1 cellular context compared by ENCODE assay signal in the genomic region with DNA sequence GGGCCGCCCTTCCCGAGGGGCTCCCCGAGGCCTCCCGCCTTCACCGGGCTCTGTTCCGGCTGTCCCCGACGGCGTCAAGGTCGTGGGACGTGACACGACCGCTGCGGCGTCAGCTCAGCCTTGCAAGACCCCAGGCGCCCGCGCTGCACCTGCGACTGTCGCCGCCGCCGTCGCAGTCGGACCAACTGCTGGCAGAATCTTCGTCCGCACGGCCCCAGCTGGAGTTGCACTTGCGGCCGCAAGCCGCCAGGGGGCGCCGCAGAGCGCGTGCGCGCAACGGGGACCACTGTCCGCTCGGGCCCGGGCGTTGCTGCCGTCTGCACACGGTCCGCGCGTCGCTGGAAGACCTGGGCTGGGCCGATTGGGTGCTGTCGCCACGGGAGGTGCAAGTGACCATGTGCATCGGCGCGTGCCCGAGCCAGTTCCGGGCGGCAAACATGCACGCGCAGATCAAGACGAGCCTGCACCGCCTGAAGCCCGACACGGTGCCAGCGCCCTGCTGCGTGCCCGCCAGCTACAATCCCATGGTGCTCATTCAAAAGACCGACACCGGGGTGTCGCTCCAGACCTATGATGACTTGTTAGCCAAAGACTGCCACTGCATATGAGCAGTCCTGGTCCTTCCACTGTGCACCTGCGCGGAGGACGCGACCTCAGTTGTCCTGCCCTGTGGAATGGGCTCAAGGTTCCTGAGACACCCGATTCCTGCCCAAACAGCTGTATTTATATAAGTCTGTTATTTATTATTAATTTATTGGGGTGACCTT.
TF ChIP-seq lines count a peak whose summit lies in the region.

No MANE protein-coding gene starts in this region.

TF ChIP-seq in WTC11, 78 proteins besides CTCF, POLR2A, EP300 and RAD21 (continued from another document and continues in another):
- TF ChIP-seq, protein P1, sequence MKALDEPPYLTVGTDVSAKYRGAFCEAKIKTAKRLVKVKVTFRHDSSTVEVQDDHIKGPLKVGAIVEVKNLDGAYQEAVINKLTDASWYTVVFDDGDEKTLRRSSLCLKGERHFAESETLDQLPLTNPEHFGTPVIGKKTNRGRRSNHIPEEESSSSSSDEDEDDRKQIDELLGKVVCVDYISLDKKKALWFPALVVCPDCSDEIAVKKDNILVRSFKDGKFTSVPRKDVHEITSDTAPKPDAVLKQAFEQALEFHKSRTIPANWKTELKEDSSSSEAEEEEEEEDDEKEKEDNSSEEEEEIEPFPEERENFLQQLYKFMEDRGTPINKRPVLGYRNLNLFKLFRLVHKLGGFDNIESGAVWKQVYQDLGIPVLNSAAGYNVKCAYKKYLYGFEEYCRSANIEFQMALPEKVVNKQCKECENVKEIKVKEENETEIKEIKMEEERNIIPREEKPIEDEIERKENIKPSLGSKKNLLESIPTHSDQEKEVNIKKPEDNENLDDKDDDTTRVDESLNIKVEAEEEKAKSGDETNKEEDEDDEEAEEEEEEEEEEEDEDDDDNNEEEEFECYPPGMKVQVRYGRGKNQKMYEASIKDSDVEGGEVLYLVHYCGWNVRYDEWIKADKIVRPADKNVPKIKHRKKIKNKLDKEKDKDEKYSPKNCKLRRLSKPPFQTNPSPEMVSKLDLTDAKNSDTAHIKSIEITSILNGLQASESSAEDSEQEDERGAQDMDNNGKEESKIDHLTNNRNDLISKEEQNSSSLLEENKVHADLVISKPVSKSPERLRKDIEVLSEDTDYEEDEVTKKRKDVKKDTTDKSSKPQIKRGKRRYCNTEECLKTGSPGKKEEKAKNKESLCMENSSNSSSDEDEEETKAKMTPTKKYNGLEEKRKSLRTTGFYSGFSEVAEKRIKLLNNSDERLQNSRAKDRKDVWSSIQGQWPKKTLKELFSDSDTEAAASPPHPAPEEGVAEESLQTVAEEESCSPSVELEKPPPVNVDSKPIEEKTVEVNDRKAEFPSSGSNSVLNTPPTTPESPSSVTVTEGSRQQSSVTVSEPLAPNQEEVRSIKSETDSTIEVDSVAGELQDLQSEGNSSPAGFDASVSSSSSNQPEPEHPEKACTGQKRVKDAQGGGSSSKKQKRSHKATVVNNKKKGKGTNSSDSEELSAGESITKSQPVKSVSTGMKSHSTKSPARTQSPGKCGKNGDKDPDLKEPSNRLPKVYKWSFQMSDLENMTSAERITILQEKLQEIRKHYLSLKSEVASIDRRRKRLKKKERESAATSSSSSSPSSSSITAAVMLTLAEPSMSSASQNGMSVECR (CRISPR knock-in tag; IDR thresholded peaks at IDR 0.05; ENCODE audit: borderline replicate concordance): no peak
- TF ChIP-seq, protein P2, sequence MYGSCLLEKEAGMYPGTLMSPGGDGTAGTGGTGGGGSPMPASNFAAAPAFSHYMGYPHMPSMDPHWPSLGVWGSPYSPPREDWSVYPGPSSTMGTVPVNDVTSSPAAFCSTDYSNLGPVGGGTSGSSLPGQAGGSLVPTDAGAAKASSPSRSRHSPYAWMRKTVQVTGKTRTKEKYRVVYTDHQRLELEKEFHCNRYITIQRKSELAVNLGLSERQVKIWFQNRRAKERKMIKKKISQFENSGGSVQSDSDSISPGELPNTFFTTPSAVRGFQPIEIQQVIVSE (CRISPR knock-in tag; IDR thresholded peaks at IDR 0.05; ENCODE audit: borderline replicate concordance): no peak
- TF ChIP-seq MXD4 (CRISPR knock-in tag; IDR thresholded peaks at IDR 0.05; ENCODE audit: borderline replicate concordance) (no peak), FOXK1 (CRISPR knock-in tag; IDR thresholded peaks at IDR 0.05) (peak; percentile 72; the same call in 1 of the 2 replicates), CBFB (CRISPR knock-in tag; IDR thresholded peaks at IDR 0.05; ENCODE audit: low read depth) (no peak), PRRX2 (CRISPR knock-in tag; IDR thresholded peaks at IDR 0.05) (no peak), JAZF1 (CRISPR knock-in tag; IDR thresholded peaks at IDR 0.05) (no peak), GTF2I (CRISPR knock-in tag; conservative IDR thresholded peaks at IDR 0.05) (peak; percentile 84), MYBL2 (CRISPR knock-in tag; IDR thresholded peaks at IDR 0.05) (peak; percentile 74; the same call in 1 of the 2 replicates), HMGA2 (CRISPR knock-in tag; IDR thresholded peaks at IDR 0.05) (no peak)
- TF ChIP-seq, protein P3, sequence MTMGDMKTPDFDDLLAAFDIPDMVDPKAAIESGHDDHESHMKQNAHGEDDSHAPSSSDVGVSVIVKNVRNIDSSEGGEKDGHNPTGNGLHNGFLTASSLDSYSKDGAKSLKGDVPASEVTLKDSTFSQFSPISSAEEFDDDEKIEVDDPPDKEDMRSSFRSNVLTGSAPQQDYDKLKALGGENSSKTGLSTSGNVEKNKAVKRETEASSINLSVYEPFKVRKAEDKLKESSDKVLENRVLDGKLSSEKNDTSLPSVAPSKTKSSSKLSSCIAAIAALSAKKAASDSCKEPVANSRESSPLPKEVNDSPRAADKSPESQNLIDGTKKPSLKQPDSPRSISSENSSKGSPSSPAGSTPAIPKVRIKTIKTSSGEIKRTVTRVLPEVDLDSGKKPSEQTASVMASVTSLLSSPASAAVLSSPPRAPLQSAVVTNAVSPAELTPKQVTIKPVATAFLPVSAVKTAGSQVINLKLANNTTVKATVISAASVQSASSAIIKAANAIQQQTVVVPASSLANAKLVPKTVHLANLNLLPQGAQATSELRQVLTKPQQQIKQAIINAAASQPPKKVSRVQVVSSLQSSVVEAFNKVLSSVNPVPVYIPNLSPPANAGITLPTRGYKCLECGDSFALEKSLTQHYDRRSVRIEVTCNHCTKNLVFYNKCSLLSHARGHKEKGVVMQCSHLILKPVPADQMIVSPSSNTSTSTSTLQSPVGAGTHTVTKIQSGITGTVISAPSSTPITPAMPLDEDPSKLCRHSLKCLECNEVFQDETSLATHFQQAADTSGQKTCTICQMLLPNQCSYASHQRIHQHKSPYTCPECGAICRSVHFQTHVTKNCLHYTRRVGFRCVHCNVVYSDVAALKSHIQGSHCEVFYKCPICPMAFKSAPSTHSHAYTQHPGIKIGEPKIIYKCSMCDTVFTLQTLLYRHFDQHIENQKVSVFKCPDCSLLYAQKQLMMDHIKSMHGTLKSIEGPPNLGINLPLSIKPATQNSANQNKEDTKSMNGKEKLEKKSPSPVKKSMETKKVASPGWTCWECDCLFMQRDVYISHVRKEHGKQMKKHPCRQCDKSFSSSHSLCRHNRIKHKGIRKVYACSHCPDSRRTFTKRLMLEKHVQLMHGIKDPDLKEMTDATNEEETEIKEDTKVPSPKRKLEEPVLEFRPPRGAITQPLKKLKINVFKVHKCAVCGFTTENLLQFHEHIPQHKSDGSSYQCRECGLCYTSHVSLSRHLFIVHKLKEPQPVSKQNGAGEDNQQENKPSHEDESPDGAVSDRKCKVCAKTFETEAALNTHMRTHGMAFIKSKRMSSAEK (CRISPR knock-in tag; IDR thresholded peaks at IDR 0.05; ENCODE audit: borderline replicate concordance): no peak
- TF ChIP-seq, protein P4, sequence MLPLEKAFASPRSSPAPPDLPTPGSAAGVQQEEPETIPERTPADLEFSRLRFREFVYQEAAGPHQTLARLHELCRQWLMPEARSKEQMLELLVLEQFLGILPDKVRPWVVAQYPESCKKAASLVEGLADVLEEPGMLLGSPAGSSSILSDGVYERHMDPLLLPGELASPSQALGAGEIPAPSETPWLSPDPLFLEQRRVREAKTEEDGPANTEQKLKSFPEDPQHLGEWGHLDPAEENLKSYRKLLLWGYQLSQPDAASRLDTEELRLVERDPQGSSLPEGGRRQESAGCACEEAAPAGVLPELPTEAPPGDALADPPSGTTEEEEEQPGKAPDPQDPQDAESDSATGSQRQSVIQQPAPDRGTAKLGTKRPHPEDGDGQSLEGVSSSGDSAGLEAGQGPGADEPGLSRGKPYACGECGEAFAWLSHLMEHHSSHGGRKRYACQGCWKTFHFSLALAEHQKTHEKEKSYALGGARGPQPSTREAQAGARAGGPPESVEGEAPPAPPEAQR (CRISPR knock-in tag; IDR thresholded peaks at IDR 0.05): no peak
- TF ChIP-seq, protein P5, sequence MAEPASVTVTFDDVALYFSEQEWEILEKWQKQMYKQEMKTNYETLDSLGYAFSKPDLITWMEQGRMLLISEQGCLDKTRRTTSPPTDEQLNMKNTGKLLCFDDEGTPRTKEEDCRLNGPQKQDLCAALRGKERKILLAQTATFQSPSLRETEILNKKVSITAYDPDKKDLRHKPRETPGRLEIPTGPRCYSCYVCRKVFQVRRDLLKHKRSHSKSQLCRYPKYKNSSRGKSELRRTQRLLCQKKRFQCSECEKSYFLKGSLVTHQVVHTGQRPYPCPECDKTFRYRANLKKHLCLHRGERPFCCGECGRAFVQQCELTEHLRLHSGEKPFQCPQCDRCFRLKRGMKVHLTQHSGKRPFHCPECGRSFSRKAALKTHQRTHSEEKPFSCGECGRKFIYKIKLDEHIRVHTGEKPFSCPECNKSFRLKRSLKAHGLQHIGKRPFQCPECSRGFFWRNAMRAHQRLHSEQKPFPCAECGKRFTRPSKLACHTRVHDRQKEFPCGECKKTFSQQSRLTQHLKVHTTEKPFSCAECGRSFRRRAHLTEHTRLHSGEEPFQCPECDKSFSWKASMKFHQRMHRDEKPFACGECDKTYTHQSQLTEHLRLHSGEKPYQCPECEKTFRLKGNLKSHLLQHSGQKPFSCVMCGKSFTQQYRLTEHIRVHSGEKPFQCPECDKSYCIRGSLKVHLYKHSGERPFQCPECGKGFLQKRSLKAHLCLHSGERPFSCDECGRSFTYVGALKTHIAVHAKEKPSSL (CRISPR knock-in tag; conservative IDR thresholded peaks at IDR 0.05): no peak
- TF ChIP-seq, protein P6, sequence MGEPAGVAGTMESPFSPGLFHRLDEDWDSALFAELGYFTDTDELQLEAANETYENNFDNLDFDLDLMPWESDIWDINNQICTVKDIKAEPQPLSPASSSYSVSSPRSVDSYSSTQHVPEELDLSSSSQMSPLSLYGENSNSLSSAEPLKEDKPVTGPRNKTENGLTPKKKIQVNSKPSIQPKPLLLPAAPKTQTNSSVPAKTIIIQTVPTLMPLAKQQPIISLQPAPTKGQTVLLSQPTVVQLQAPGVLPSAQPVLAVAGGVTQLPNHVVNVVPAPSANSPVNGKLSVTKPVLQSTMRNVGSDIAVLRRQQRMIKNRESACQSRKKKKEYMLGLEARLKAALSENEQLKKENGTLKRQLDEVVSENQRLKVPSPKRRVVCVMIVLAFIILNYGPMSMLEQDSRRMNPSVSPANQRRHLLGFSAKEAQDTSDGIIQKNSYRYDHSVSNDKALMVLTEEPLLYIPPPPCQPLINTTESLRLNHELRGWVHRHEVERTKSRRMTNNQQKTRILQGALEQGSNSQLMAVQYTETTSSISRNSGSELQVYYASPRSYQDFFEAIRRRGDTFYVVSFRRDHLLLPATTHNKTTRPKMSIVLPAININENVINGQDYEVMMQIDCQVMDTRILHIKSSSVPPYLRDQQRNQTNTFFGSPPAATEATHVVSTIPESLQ (CRISPR knock-in tag; IDR thresholded peaks at IDR 0.05): no peak
- TF ChIP-seq, protein P7, sequence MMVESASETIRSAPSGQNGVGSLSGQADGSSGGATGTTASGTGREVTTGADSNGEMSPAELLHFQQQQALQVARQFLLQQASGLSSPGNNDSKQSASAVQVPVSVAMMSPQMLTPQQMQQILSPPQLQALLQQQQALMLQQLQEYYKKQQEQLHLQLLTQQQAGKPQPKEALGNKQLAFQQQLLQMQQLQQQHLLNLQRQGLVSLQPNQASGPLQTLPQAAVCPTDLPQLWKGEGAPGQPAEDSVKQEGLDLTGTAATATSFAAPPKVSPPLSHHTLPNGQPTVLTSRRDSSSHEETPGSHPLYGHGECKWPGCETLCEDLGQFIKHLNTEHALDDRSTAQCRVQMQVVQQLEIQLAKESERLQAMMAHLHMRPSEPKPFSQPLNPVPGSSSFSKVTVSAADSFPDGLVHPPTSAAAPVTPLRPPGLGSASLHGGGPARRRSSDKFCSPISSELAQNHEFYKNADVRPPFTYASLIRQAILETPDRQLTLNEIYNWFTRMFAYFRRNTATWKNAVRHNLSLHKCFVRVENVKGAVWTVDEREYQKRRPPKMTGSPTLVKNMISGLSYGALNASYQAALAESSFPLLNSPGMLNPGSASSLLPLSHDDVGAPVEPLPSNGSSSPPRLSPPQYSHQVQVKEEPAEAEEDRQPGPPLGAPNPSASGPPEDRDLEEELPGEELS (CRISPR knock-in tag; IDR thresholded peaks at IDR 0.05): 0 out of 2 replicates have a peak, but pooled peaks have one; percentile 32
- TF ChIP-seq, protein P8, sequence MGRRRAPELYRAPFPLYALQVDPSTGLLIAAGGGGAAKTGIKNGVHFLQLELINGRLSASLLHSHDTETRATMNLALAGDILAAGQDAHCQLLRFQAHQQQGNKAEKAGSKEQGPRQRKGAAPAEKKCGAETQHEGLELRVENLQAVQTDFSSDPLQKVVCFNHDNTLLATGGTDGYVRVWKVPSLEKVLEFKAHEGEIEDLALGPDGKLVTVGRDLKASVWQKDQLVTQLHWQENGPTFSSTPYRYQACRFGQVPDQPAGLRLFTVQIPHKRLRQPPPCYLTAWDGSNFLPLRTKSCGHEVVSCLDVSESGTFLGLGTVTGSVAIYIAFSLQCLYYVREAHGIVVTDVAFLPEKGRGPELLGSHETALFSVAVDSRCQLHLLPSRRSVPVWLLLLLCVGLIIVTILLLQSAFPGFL (CRISPR knock-in tag; IDR thresholded peaks at IDR 0.05; ENCODE audit: borderline replicate concordance): no peak
- TF ChIP-seq, protein P9, sequence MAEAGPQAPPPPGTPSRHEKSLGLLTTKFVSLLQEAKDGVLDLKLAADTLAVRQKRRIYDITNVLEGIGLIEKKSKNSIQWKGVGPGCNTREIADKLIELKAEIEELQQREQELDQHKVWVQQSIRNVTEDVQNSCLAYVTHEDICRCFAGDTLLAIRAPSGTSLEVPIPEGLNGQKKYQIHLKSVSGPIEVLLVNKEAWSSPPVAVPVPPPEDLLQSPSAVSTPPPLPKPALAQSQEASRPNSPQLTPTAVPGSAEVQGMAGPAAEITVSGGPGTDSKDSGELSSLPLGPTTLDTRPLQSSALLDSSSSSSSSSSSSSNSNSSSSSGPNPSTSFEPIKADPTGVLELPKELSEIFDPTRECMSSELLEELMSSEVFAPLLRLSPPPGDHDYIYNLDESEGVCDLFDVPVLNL (CRISPR knock-in tag; IDR thresholded peaks at IDR 0.05; ENCODE audit: borderline replicate concordance, low read depth): no peak
- TF ChIP-seq, protein P10, sequence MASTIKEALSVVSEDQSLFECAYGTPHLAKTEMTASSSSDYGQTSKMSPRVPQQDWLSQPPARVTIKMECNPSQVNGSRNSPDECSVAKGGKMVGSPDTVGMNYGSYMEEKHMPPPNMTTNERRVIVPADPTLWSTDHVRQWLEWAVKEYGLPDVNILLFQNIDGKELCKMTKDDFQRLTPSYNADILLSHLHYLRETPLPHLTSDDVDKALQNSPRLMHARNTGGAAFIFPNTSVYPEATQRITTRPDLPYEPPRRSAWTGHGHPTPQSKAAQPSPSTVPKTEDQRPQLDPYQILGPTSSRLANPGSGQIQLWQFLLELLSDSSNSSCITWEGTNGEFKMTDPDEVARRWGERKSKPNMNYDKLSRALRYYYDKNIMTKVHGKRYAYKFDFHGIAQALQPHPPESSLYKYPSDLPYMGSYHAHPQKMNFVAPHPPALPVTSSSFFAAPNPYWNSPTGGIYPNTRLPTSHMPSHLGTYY (CRISPR knock-in tag; IDR thresholded peaks at IDR 0.05): no peak
- TF ChIP-seq, protein P11, sequence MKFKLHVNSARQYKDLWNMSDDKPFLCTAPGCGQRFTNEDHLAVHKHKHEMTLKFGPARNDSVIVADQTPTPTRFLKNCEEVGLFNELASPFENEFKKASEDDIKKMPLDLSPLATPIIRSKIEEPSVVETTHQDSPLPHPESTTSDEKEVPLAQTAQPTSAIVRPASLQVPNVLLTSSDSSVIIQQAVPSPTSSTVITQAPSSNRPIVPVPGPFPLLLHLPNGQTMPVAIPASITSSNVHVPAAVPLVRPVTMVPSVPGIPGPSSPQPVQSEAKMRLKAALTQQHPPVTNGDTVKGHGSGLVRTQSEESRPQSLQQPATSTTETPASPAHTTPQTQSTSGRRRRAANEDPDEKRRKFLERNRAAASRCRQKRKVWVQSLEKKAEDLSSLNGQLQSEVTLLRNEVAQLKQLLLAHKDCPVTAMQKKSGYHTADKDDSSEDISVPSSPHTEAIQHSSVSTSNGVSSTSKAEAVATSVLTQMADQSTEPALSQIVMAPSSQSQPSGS (CRISPR knock-in tag; IDR thresholded peaks at IDR 0.05; ENCODE audit: borderline replicate concordance, low read depth): no peak
